Comparison of ENCODE assay signal across 1 cellular context in genomic region chr13:73058741-73059459, GRCh38.
TF ChIP-seq lines count a peak whose summit lies in the region.

KLF5 (plus strand) TSS chr13:73059005; CDS start chr13:73059328, 323 bp downstream.

TF ChIP-seq in HEK293, 187 proteins besides CTCF, POLR2A, EP300 and RAD21 (continued from another document):
- peak; percentile 59; the same call in 1 of the 2 replicates for TF ChIP-seq PRDM1 (tag by site-specific recombination; IDR thresholded peaks at IDR 0.05)
- no peak for TF ChIP-seq BCL11A (tag by site-specific recombination; IDR thresholded peaks at IDR 0.05; ENCODE audit: low read depth)
- peak; percentile 94 for TF ChIP-seq ZBTB26 (tag by site-specific recombination; optimal IDR thresholded peaks at IDR 0.05)
- TF ChIP-seq SCRT1 (tag by site-specific recombination; IDR thresholded peaks at IDR 0.05; ENCODE audit: borderline replicate concordance) = no peak
- no peak for TF ChIP-seq ZSCAN5A (tag by site-specific recombination; IDR thresholded peaks at IDR 0.05)
- TF ChIP-seq ZNF157 (tag by site-specific recombination; IDR thresholded peaks at IDR 0.05) = no peak
- TF ChIP-seq ZNF514 (tag by site-specific recombination; IDR thresholded peaks at IDR 0.05) = no peak
- TF ChIP-seq PRDM2 (tag by site-specific recombination; IDR thresholded peaks at IDR 0.05; ENCODE audit: borderline replicate concordance) = no peak
- TF ChIP-seq ZNF513 (tag by site-specific recombination; IDR thresholded peaks at IDR 0.05) = no peak
- TF ChIP-seq ZBTB1 (tag by site-specific recombination; IDR thresholded peaks at IDR 0.05) = no peak
- no peak for TF ChIP-seq BCL11B (tag by site-specific recombination; IDR thresholded peaks at IDR 0.05; ENCODE audit: low read depth)
- no peak for TF ChIP-seq ZNF133 (tag by site-specific recombination; IDR thresholded peaks at IDR 0.05)
- no peak for TF ChIP-seq ZNF624 (tag by site-specific recombination; IDR thresholded peaks at IDR 0.05)
- TF ChIP-seq ZNF677 (tag by site-specific recombination; IDR thresholded peaks at IDR 0.05) = 0 out of 2 replicates have a peak, but pooled peaks have one; percentile 2
- TF ChIP-seq ZNF350 (tag by site-specific recombination; IDR thresholded peaks at IDR 0.05) = no peak
- no peak for TF ChIP-seq ZNF174 (tag by site-specific recombination; IDR thresholded peaks at IDR 0.05)
- no peak for TF ChIP-seq ZBTB11 (tag by site-specific recombination; conservative IDR thresholded peaks at IDR 0.05; ENCODE audit: low read depth)
- 0 out of 2 replicates have a peak, but pooled peaks have one; percentile 28 for TF ChIP-seq ZBTB6 (tag by site-specific recombination; IDR thresholded peaks at IDR 0.05)
- no peak for TF ChIP-seq ZNF394 (tag by site-specific recombination; IDR thresholded peaks at IDR 0.05; ENCODE audit: borderline replicate concordance)
- TF ChIP-seq ZFP3 (tag by site-specific recombination; IDR thresholded peaks at IDR 0.05; ENCODE audit: low read depth) = no peak
- TF ChIP-seq ZNF26 (tag by site-specific recombination; IDR thresholded peaks at IDR 0.05) = no peak
- TF ChIP-seq ATF2 (tag by site-specific recombination; IDR thresholded peaks at IDR 0.05; ENCODE audit: low read depth) = no peak
- TF ChIP-seq ZBTB10 (tag by site-specific recombination; IDR thresholded peaks at IDR 0.05) = no peak
